8 cellular contexts compared by ENCODE assay signal in the genomic region with DNA sequence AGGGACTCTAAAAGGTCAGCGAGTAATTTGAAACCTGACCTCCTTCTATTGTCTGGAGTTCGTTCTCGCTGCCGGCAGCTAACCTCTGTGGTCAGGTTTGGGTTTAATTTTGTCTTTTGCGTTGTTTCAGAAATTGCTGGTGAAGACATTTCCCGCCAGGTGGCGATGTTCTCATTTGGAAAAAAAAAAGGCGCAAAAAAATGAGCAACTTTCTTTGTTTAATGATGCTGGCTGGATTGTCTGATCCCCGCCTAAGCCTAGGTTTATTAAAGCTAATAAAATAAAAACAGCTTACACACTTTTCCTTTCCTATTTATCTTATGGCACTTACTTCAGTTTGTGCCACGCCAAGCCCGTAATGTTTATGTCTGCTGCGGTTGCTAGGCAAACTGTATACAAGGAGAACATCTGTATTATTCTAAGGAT.
A peak's percentile ranks its signal among the peaks of the same experiment; 100 is the strongest.
DNase-seq lines count a peak whose midpoint lies in the region; ATAC-seq and TF ChIP-seq lines count a peak whose summit lies in the region.

No MANE protein-coding gene starts in this region.

- H3K9me3 Mint-ChIP-seq in activated CD8-positive, alpha-beta T cell treated with anti-CD3 and anti-CD28 coated beads, Interleukin-2, amount 10 ng/mL, durations not matched to agents 7 days and 5 days (ENCODE audit: insufficient read depth) = no peaks in the 10 kb centered on the region

- no peaks in the 10 kb centered on the region; the same call in 1 of the 2 replicates for H3K9me3 ChIP-seq in iPS DF 6.9 (ENCODE audit: control insufficient read depth, insufficient read depth, low read length)
- no peaks in the 10 kb centered on the region for H3K9me3 ChIP-seq in thyroid gland

- WGBS in iPS DF 6.9 (ENCODE audit: insufficient coverage, insufficient read length) = no CpG with 5 or more reads among the region's 12 CpGs
- WGBS in thyroid gland, 2 donors = 20 to 21% methylated on average over 12 of the region's 12 CpGs

- H3K4me3 ChIP-seq in iPS DF 6.9 (ENCODE audit: low read length) (no peak overlapping the region), thyroid gland (replicated peaks in 1 of 3) (no peak overlapping the region)

- H3K27me3 Mint-ChIP-seq in activated CD8-positive, alpha-beta T cell treated with anti-CD3 and anti-CD28 coated beads, Interleukin-2, amount 10 ng/mL, durations not matched to agents 7 days and 5 days (ENCODE audit: low read depth) = no peaks in the 10 kb centered on the region

- H3K27ac ChIP-seq in iPS DF 6.9 (ENCODE audit: low read length) (no peak overlapping the region), thyroid gland (no peak overlapping the region)

- no peaks in the 10 kb centered on the region for H3K36me3 Mint-ChIP-seq in activated CD8-positive, alpha-beta T cell treated with anti-CD3 and anti-CD28 coated beads, Interleukin-2, amount 10 ng/mL, durations not matched to agents 7 days and 5 days (ENCODE audit: low read depth)

- POLR2A ChIA-PET in activated CD8-positive, alpha-beta T cell treated with anti-CD3 and anti-CD28 coated beads, Interleukin-2, amount 10 ng/mL, durations not matched to agents 7 days and 5 days (lab: Charles Lee) = no interaction called here

- H3K4me3 Mint-ChIP-seq in activated CD8-positive, alpha-beta T cell treated with anti-CD3 and anti-CD28 coated beads, Interleukin-2, amount 10 ng/mL, durations not matched to agents 7 days and 5 days = no peak overlapping the region

- H3K27ac Mint-ChIP-seq in activated CD8-positive, alpha-beta T cell treated with anti-CD3 and anti-CD28 coated beads, Interleukin-2, amount 10 ng/mL, durations not matched to agents 7 days and 5 days = no peak overlapping the region

- CTCF ChIA-PET in activated CD8-positive, alpha-beta T cell treated with anti-CD3 and anti-CD28 coated beads, Interleukin-2, amount 10 ng/mL, durations not matched to agents 7 days and 5 days (lab: Charles Lee) = interaction anchor here (0.7 to 1.6 kb wide), 3 partner anchors 16 to 800 kb away, joined by 3 to 4 read pairs (median 3); no protein-coding TSS in a partner anchor

- no peak for TF ChIP-seq POLR2A in thyroid gland (IDR thresholded peaks at IDR 0.05)

- H3K27me3 ChIP-seq in iPS DF 6.9 (ENCODE audit: control insufficient read depth, insufficient read depth, low read length) (no peaks in the 10 kb centered on the region), thyroid gland (no peaks in the 10 kb centered on the region)

- DNase-seq in stimulated activated CD4-positive, alpha-beta T cell treated with anti-CD3 and anti-CD28 coated beads, Interleukin-4, amount 100 ng/mL, for 24 hours = peak; percentile 8
- no peak for DNase-seq in stimulated activated CD4-positive, alpha-beta T cell treated with anti-CD3 and anti-CD28 coated beads, Interleukin-1b, Interleukin-23, amount 100 ng/mL, for 48 hours
- DNase-seq in NAMALWA (ENCODE audit: low spot score) = peak; percentile 63
- peak; percentile 29 for DNase-seq in activated CD8-positive, alpha-beta T cell treated with anti-CD3 and anti-CD28 coated beads, Interleukin-2, amount 10 ng/mL, durations not matched to agents 7 days and 5 days
- DNase-seq in iPS DF 6.9 (ENCODE audit: low read depth, low spot score) = peak; percentile 25
- peak; percentile 4 to 5 for DNase-seq in thyroid gland
- no peak for DNase-seq in NCI-H1436 treated with DMSO at 0.1 percent for 48 hours (lab: John Stamatoyannopoulos, UW)
- no peak for DNase-seq in CD1c-positive myeloid dendritic cell (ENCODE audit: extremely low spot score)

- H3K36me3 ChIP-seq in iPS DF 6.9 (ENCODE audit: control insufficient read depth, insufficient read depth, low read length) (no peaks in the 10 kb centered on the region), thyroid gland (no peaks in the 10 kb centered on the region)

- ATAC-seq in activated CD8-positive, alpha-beta T cell treated with anti-CD3 and anti-CD28 coated beads, Interleukin-2, amount 10 ng/mL, durations not matched to agents 7 days and 5 days = no peak

- no peaks in the 10 kb centered on the region for H3K4me1 Mint-ChIP-seq in activated CD8-positive, alpha-beta T cell treated with anti-CD3 and anti-CD28 coated beads, Interleukin-2, amount 10 ng/mL, durations not matched to agents 7 days and 5 days (ENCODE audit: low read depth)

- intact Hi-C loops in thyroid gland (cut with DNase I) = no loop called here

- H3K4me1 ChIP-seq in iPS DF 6.9 (ENCODE audit: control insufficient read depth, insufficient read depth, low read length) = no peaks in the 10 kb centered on the region
- no peaks in the 10 kb centered on the region for H3K4me1 ChIP-seq in thyroid gland

- TF ChIP-seq CTCF in thyroid gland (IDR thresholded peaks at IDR 0.05) = peak in 3 of 6 experiments; percentile 19 to 58 (median 41)

Comparison
In these comparisons a context has a peak if more than half of its experiments do, and no peak if none do; other contexts are left out.
1. DNase-seq: peak in stimulated activated CD4-positive, alpha-beta T cell treated with anti-CD3 and anti-CD28 coated beads, Interleukin-4, amount 100 ng/mL, for 24 hours (single experiment), NAMALWA (single experiment), activated CD8-positive, alpha-beta T cell treated with anti-CD3 and anti-CD28 coated beads, Interleukin-2, amount 10 ng/mL, durations not matched to agents 7 days and 5 days (single experiment), iPS DF 6.9 (single experiment) and thyroid gland (2 of 2); none in stimulated activated CD4-positive, alpha-beta T cell treated with anti-CD3 and anti-CD28 coated beads, Interleukin-1b, Interleukin-23, amount 100 ng/mL, for 48 hours (single experiment), NCI-H1436 treated with DMSO at 0.1 percent for 48 hours (single experiment) and CD1c-positive myeloid dendritic cell (single experiment).